ENCODE assay signal across 28 cellular contexts in genomic region chr6:650098-650497, GRCh38. TPM values are rescaled to one million over a fixed set of nuclear protein-coding genes. Genes with fewer than 3 reads are reported as not detected.
DNase-seq lines count a peak whose midpoint lies in the region; ATAC-seq and TF ChIP-seq lines count a peak whose summit lies in the region.
"Had no signal": no experiment of that assay in that cellular context is flagged by ENCODE, and none has a peak within 500 bp of the region (broad histone marks: within the 10 kb centered on the region; RNA-seq: fewer than 3 reads in every experiment).

No MANE protein-coding gene starts in this region.

- H3K9me3 Mint-ChIP-seq in WTC11: peaks cover 5% of the 10 kb centered on the region
- H3K9me3 Mint-ChIP-seq: CD4-positive, alpha-beta memory T cell had no signal

- H2BK5ac ChIP-seq in mesendoderm (ENCODE audit: low read length): no peak overlapping the region

- H3K23ac ChIP-seq in mesendoderm (ENCODE audit: low read length): no peak overlapping the region

- CTCF ChIA-PET in WTC11 (lab: Charles Lee): interaction anchor here (0.6 to 2.1 kb wide), 3 partner anchors 10 to 57 kb away, joined by 3 to 5 read pairs (median 3); no protein-coding TSS in a partner anchor

- no peak overlapping the region for H3K4me3 Mint-ChIP-seq in WTC11
- H3K4me3 Mint-ChIP-seq: CD4-positive, alpha-beta memory T cell had no signal

- ATAC-seq in WTC11 (peak; percentile 65), GM21786 (IDR thresholded peaks at IDR 0.05; ENCODE audit: unreplicated experiment) (no peak)
- ATAC-seq: K562 had no signal

- no peaks in the 10 kb centered on the region for H3K27me3 ChIP-seq in mesendoderm (ENCODE audit: insufficient read depth, low read length, poor library complexity)
- H3K27me3 ChIP-seq: BLaER1 treated with 17β-estradiol and CSF1 and Interleukin-3, amounts not matched to agents 10 nM and 100 nM had no signal

- H3K79me2 ChIP-seq in mesendoderm (ENCODE audit: control insufficient read depth, insufficient read depth, low read length): no peaks in the 10 kb centered on the region

- H2BK15ac ChIP-seq in mesendoderm (replicated peaks; ENCODE audit: low read depth): no peak overlapping the region

- H3K27me3 Mint-ChIP-seq in WTC11 (ENCODE audit: low read depth): no peaks in the 10 kb centered on the region
- H3K27me3 Mint-ChIP-seq: CD4-positive, alpha-beta memory T cell had no signal

- no peak overlapping the region for H3K4me3 ChIP-seq in fibroblast of the aortic adventitia (ENCODE audit: low read depth, low read length)
- no peak overlapping the region for H3K4me3 ChIP-seq in mesendoderm (ENCODE audit: low read length)
- H3K4me3 ChIP-seq in coronary artery: no peak overlapping the region
- H3K4me3 ChIP-seq: BLaER1 treated with 17β-estradiol and CSF1 and Interleukin-3, amounts not matched to agents 10 nM and 100 nM; HAP-1; K562; SK-N-MC had no signal

- H2BK120ac ChIP-seq in mesendoderm (ENCODE audit: low read depth, low read length): no peak overlapping the region

- peaks cover 2% of the 10 kb centered on the region for H3K79me1 ChIP-seq in mesendoderm (ENCODE audit: low read length)

- H3K36me3 ChIP-seq in mesendoderm (ENCODE audit: control insufficient read depth, insufficient read depth, low read length): no peaks in the 10 kb centered on the region

- TF ChIP-seq CTCF in WTC11 (IDR thresholded peaks at IDR 0.05) (no peak), fibroblast of the aortic adventitia (IDR thresholded peaks at IDR 0.05; ENCODE audit: insufficient read depth, low read length) (no peak), coronary artery (IDR thresholded peaks at IDR 0.05) (no peak)

- H2AK5ac ChIP-seq in mesendoderm (ENCODE audit: low read length): no peak overlapping the region

- no peak overlapping the region for H3K18ac ChIP-seq in mesendoderm (ENCODE audit: low read length)

- H3K27ac ChIP-seq in mesendoderm (ENCODE audit: low read depth, low read length) (no peak overlapping the region), coronary artery (no peak overlapping the region)
- H3K27ac ChIP-seq: 22Rv1; BLaER1 treated with 17β-estradiol and CSF1 and Interleukin-3, amounts not matched to agents 10 nM and 100 nM; RWPE1; SK-N-MC had no signal

- H3K56ac ChIP-seq in mesendoderm (ENCODE audit: low read length): no peak overlapping the region

- peaks cover 10% of the 10 kb centered on the region for H3K36me3 Mint-ChIP-seq in WTC11

- no peak overlapping the region for H4K8ac ChIP-seq in mesendoderm (ENCODE audit: low read depth, low read length)

- H3K4me1 ChIP-seq in mesendoderm (ENCODE audit: control insufficient read depth, low read depth, low read length): no peaks in the 10 kb centered on the region
- H3K4me1 ChIP-seq: Caco-2 had no signal

- H3K27ac Mint-ChIP-seq in WTC11: no peak overlapping the region
- H3K27ac Mint-ChIP-seq: CD4-positive, alpha-beta memory T cell had no signal

- H3K4me2 ChIP-seq in mesendoderm (ENCODE audit: low read length): no peak overlapping the region
- H3K4me2 ChIP-seq: BLaER1 treated with 17β-estradiol and CSF1 and Interleukin-3, amounts not matched to agents 10 nM and 100 nM had no signal

- DNase-seq in AG08396 (ENCODE audit: low spot score) (peak; percentile 25), WTC11 (ENCODE audit: low spot score) (no peak), fibroblast of the aortic adventitia (ENCODE audit: low read depth) (peak; percentile 57), mesendoderm (peak; percentile 59), NCI-H1417 (lab: John Stamatoyannopoulos, UW) (no peak), NCI-H2196 treated with DMSO at 0.1 percent for 48 hours (lab: John Stamatoyannopoulos, UW; ENCODE audit: unreplicated experiment) (no peak), coronary artery (ENCODE audit: low spot score) (no peak)
- DNase-seq: ACHN; Caco-2; CD4-positive, alpha-beta memory T cell; DMS 273 treated with DMSO at 0.1 percent for 48 hours; DMS79 treated with DMSO at 0.1 percent for 48 hours; MM.1S; NCI-H1048; NCI-H1436 treated with DMSO at 0.1 percent for 48 hours; NCI-H1930; NCI-H345; NCI-H524; NCI-H774; NK-92 treated with Interleukin-12 subunit alpha and Interleukin-12 subunit beta, amount 100 ng/mL, for 24 hours; SHP77 treated with DMSO at 0.1 percent for 48 hours had no signal

- no peak overlapping the region for H4K5ac ChIP-seq in mesendoderm (ENCODE audit: low read length)

- POLR2A ChIA-PET in WTC11 (lab: Charles Lee): no interaction called here

- WGBS in mesendoderm (ENCODE audit: extremely low coverage, insufficient coverage, low lambda C conversion rate): no CpG with 5 or more reads among the region's 4 CpGs

- no peak overlapping the region for H3K9ac ChIP-seq in mesendoderm (ENCODE audit: low read length)
- H3K9ac ChIP-seq: BLaER1 treated with 17β-estradiol and CSF1 and Interleukin-3, amounts not matched to agents 10 nM and 100 nM had no signal

- H3K4ac ChIP-seq in mesendoderm (ENCODE audit: low read depth, low read length): no peak overlapping the region

- H3K4me1 Mint-ChIP-seq in WTC11: peaks cover 41% of the 10 kb centered on the region

TF ChIP-seq in WTC11, 78 proteins besides CTCF, POLR2A, EP300 and RAD21:
- TF ChIP-seq PRRX2 (CRISPR knock-in tag; IDR thresholded peaks at IDR 0.05): no peak
- TF ChIP-seq ZNF219 (CRISPR knock-in tag; IDR thresholded peaks at IDR 0.05; ENCODE audit: borderline replicate concordance): no peak

RNA-seq across cellular contexts. Expression of gene HUS1B, which starts 6.8 kb away (rescaled TPM):
- total RNA-seq in WTC11 (2021) (0.89 to 1.1 TPM (median 0.89 TPM) in 3 replicates), fibroblast of the aortic adventitia (ENCODE audit: low replicate concordance) (0.45 and 0.65 TPM in 2 replicates)
- polyA plus RNA-seq in mesendoderm (2013, experiment 1 of 2): 0.69 TPM
- 0.60 TPM for polyA plus RNA-seq in mesendoderm (2013, experiment 2 of 2)

RNA-seq across cellular contexts. Expression of gene EXOC2, which starts 42.8 kb away (rescaled TPM):
- total RNA-seq in WTC11 (2021) (39.6 to 45.7 TPM (median 40.2 TPM) in 3 replicates), fibroblast of the aortic adventitia (ENCODE audit: low replicate concordance) (11.0 and 27.9 TPM in 2 replicates)
- 16.7 TPM for polyA plus RNA-seq in mesendoderm (2013, experiment 1 of 2)
- 17.5 TPM for polyA plus RNA-seq in mesendoderm (2013, experiment 2 of 2)

Comparison
In these comparisons a context has a peak if more than half of its experiments do, and no peak if none do; other contexts are left out.
1. DNase-seq: peak in AG08396 (single experiment), fibroblast of the aortic adventitia (single experiment) and mesendoderm (single experiment); none in WTC11 (single experiment), NCI-H1417 (0 of 3), NCI-H2196 treated with DMSO at 0.1 percent for 48 hours (single experiment) and coronary artery (single experiment).